In genomic region chr16:50879873-50880695, GRCh38 we compare ENCODE assay signal across 13 cellular contexts.
DNase-seq lines count a peak whose midpoint lies in the region; ATAC-seq and TF ChIP-seq lines count a peak whose summit lies in the region.
"Had no signal": no experiment of that assay in that cellular context is flagged by ENCODE, and none has a peak within 500 bp of the region (broad histone marks: within the 10 kb centered on the region; RNA-seq: fewer than 3 reads in every experiment).

No MANE protein-coding gene starts in this region.

- ATAC-seq in stimulated activated effector memory CD8-positive, alpha-beta T cell treated with anti-CD3 and anti-CD28 coated beads, Interleukin-12 subunit alpha, Interleukin-12 subunit beta, amount 100 ng/mL, for 72 hours: peak; percentile 19
- ATAC-seq in omental fat pad (ENCODE audit: low FRiP score) (no peak), HG02759 (IDR thresholded peaks at IDR 0.05; ENCODE audit: unreplicated experiment) (no peak)

- in situ Hi-C loops in GM13976 (cut with MboI; ENCODE audit: low sequenced_read_pairs, unreplicated experiment): no loop called here

- H3K4me3 ChIP-seq in iPS-11a (ENCODE audit: low read depth, low read length): peak overlapping the region; percentile 27
- H3K4me3 ChIP-seq: heart left ventricle had no signal

- H3K27ac Mint-ChIP-seq in stimulated activated effector memory CD8-positive, alpha-beta T cell treated with anti-CD3 and anti-CD28 coated beads, Interleukin-12 subunit alpha, Interleukin-12 subunit beta, amount 100 ng/mL, for 72 hours: no peak overlapping the region

- no peaks in the 10 kb centered on the region for H3K9me3 Mint-ChIP-seq in stimulated activated effector memory CD8-positive, alpha-beta T cell treated with anti-CD3 and anti-CD28 coated beads, Interleukin-12 subunit alpha, Interleukin-12 subunit beta, amount 100 ng/mL, for 72 hours

- no peak overlapping the region for H3K4me3 Mint-ChIP-seq in stimulated activated effector memory CD8-positive, alpha-beta T cell treated with anti-CD3 and anti-CD28 coated beads, Interleukin-12 subunit alpha, Interleukin-12 subunit beta, amount 100 ng/mL, for 72 hours

- H3K36me3 Mint-ChIP-seq in stimulated activated effector memory CD8-positive, alpha-beta T cell treated with anti-CD3 and anti-CD28 coated beads, Interleukin-12 subunit alpha, Interleukin-12 subunit beta, amount 100 ng/mL, for 72 hours: no peaks in the 10 kb centered on the region

- DNase-seq in NOMO-1 treated with DMSO at 0.1 percent for 48 hours (lab: John Stamatoyannopoulos, UW; ENCODE audit: unreplicated experiment): peak; percentile 8
- DNase-seq in NOMO-1 treated with dmso at 0.1 percent for 144 hours (lab: John Stamatoyannopoulos, UW; ENCODE audit: unreplicated experiment): no peak
- peak; percentile 90 for DNase-seq in NCI-H82 (lab: John Stamatoyannopoulos, UW)
- peak in 1 of 2 donors; percentile 15 for DNase-seq in stimulated activated effector memory CD8-positive, alpha-beta T cell treated with anti-CD3 and anti-CD28 coated beads, Interleukin-12 subunit alpha, Interleukin-12 subunit beta, amount 100 ng/mL, for 72 hours (ENCODE audit: low spot score in 2 of 2)
- no peak for DNase-seq in GM13976 (ENCODE audit: low spot score)
- DNase-seq in omental fat pad (ENCODE audit: low spot score): no peak
- DNase-seq: ACHN; GDM1; heart left ventricle; OCI-M1; stimulated activated CD4-positive, alpha-beta T cell treated with anti-CD3 and anti-CD28 coated beads, Interleukin-4, amount 100 ng/mL, for 1 hour had no signal

- TF ChIP-seq CTCF in GM13976 (IDR thresholded peaks at IDR 0.05; ENCODE audit: borderline replicate concordance, control extremely low read depth, extremely low read depth, insufficient read depth, missing control alignments) (no peak), omental fat pad (IDR thresholded peaks at IDR 0.05) (no peak)

- no peaks in the 10 kb centered on the region for H3K4me1 Mint-ChIP-seq in stimulated activated effector memory CD8-positive, alpha-beta T cell treated with anti-CD3 and anti-CD28 coated beads, Interleukin-12 subunit alpha, Interleukin-12 subunit beta, amount 100 ng/mL, for 72 hours

Comparison
In these comparisons a context has a peak if more than half of its experiments do, and no peak if none do; other contexts are left out.
1. DNase-seq: peak in NOMO-1 treated with DMSO at 0.1 percent for 48 hours (single experiment) and NCI-H82 (single experiment); none in NOMO-1 treated with dmso at 0.1 percent for 144 hours (single experiment), GM13976 (single experiment) and omental fat pad (single experiment).